In the genomic region with DNA sequence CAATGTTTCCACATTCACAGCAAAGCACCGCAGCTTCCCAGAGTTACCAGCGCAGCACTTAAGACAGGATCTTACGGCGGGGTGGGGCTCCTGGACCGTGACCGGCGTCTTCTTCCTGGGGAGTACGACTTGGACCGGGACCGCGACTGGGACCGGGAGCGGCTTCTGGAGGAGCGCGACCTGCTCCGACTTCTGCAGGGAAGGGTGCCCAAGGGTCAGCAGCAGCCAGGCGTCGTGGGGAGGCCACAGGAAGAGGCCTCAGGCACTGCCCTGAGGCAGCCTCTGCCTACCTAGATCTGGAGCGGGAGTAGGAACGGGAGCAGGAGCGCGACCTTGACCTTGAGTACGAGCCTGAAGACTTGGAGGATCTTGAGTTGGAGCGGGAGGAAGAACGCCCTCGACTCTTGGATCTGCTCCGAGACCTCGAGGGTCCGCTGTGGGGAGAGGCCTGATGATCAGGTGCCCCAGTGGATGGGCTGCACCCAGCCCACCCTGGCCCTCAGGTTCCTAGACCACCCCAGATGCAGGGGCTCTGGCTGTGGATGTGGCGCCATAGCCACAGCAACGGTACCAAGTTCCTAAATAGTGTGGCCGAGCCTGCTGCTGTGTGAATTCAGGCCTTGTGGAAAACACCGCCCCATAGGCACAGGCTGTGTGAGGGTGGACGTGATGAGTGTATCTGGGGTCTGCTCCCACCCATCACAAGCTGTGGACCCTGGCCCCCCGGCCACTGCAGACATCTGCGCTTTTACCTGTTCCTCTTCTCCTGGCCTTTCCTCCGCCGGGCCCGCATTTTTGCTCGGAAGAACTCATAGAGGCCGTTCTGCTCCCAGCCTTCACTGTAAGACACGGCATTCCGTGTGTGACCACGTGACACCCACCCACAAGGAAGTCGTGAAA, we compare ENCODE assay signal across 22 cellular contexts. TPM values are rescaled to one million over a fixed set of nuclear protein-coding genes. Genes with fewer than 3 reads are reported as not detected.
"Had no signal": no experiment of that assay in that cellular context is flagged by ENCODE, and none has a peak within 500 bp of the region (broad histone marks: within the 10 kb centered on the region; RNA-seq: fewer than 3 reads in every experiment).

No MANE protein-coding gene starts in this region.

- DNase-seq: activated B cell treated with CpG ODN at 0.5 μM for 24 hours; activated CD4-positive, alpha-beta T cell treated with anti-CD3 and anti-CD28 coated beads, Interleukin-2, amount 50 U/mL, for 4 hours; activated gamma-delta T cell treated with Interleukin-2 at 50 U/mL for 16 hours; activated naive CD8-positive, alpha-beta T cell treated with anti-CD3 and anti-CD28 coated beads, Interleukin-2, amount 10 ng/mL, durations not matched to agents 7 days and 5 days; activated T-cell treated with anti-CD3 and anti-CD28 coated beads, Interleukin-2, amount 50 U/mL, for 48 hours; anterior cingulate cortex; hippocampal formation; retina; stimulated activated CD4-positive, alpha-beta T cell treated with anti-CD3 and anti-CD28 coated beads, Interleukin-4, amount 100 ng/mL, for 4 hours; stomach had no signal

- H3K27ac ChIP-seq: breast epithelium, skin epidermis, stomach, thoracic aorta had no signal

- H3K4me3 ChIP-seq: breast epithelium, skin epidermis, stomach, thoracic aorta had no signal

- H3K4me3 Mint-ChIP-seq: activated B cell treated with CpG ODN at 0.5 μM for 24 hours; activated naive CD8-positive, alpha-beta T cell treated with anti-CD3 and anti-CD28 coated beads, Interleukin-2, amount 10 ng/mL, durations not matched to agents 7 days and 5 days had no signal

- H3K27me3 ChIP-seq: breast epithelium, stomach had no signal

- H3K27me3 Mint-ChIP-seq: activated B cell treated with CpG ODN at 0.5 μM for 24 hours; activated naive CD8-positive, alpha-beta T cell treated with anti-CD3 and anti-CD28 coated beads, Interleukin-2, amount 10 ng/mL, durations not matched to agents 7 days and 5 days had no signal

- H3K27ac Mint-ChIP-seq: activated B cell treated with CpG ODN at 0.5 μM for 24 hours; activated naive CD8-positive, alpha-beta T cell treated with anti-CD3 and anti-CD28 coated beads, Interleukin-2, amount 10 ng/mL, durations not matched to agents 7 days and 5 days had no signal

- H3K4me1 Mint-ChIP-seq: activated B cell treated with CpG ODN at 0.5 μM for 24 hours had no signal

- ATAC-seq: esophagus mucosa had no signal

- H3K9me3 Mint-ChIP-seq: activated B cell treated with CpG ODN at 0.5 μM for 24 hours; activated naive CD8-positive, alpha-beta T cell treated with anti-CD3 and anti-CD28 coated beads, Interleukin-2, amount 10 ng/mL, durations not matched to agents 7 days and 5 days had no signal

- H3K4me1 ChIP-seq: breast epithelium, stomach had no signal

RNA-seq across cellular contexts. Expression of a gene that starts 24.4 kb away (rescaled TPM):
- total RNA-seq: activated B cell treated with CpG ODN at 0.5 μM for 24 hours; activated naive CD8-positive, alpha-beta T cell treated with anti-CD3 and anti-CD28 coated beads, Interleukin-2, amount 10 ng/mL, durations not matched to agents 7 days and 5 days; breast epithelium; chondrocyte; dermis microvascular lymphatic vessel endothelial cell; esophagus mucosa; glomerular endothelial cell; kidney epithelial cell; lower leg skin; mesenteric fat pad; stomach; T-helper 1 cell treated with Interleukin-12 subunit alpha and Interleukin-12 subunit beta and Interleukin-4 antibody, amounts not matched to agents 30 ng/mL and 1 ng/mL, for 36 hours; thoracic aorta; urinary bladder had no signal
- polyA plus RNA-seq: stomach, urinary bladder had no signal
